8 cellular contexts compared by ENCODE assay signal in the genomic region with DNA sequence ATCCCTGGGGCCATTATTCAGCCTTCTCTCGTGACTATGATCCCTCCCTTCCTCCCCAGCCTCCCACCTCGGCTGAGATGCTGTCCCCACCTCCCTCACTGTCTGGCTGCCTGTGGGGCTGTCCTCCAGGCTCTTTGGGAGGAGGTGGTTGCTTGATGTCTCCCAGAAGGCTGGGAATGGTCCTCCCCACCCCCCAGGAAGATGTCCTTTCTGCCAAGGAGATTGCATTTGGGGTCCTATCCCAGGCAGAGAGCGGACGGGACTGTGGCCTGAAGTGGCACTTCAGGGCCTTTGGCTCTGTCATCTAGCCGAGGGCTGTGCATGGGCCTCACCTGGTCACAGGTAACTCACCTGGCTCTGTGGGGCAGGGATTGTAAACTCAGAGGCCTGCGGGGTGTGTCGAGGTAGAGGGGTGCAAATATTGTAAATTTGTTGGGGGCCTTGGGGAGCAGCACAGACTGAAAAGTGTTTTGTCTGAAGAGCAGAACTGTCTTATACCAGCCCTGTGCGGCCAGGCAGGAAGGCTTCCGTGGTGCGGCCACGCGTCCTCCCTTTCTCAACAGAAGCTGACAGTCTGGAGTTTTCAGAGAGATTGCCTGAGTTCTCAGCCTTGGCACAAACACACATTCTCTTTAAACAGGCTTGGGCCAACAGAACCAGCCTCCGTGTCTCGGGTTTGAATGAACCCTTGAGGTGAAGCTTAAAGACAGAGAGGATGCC.
DNase-seq lines count a peak whose midpoint lies in the region.

No MANE protein-coding gene starts in this region.

- peak overlapping the region; percentile 73 for H3K4me3 ChIP-seq in rectal smooth muscle tissue (ENCODE audit: low read length)

- H3K27ac ChIP-seq in rectal smooth muscle tissue (ENCODE audit: low read depth, low read length) = peak overlapping the region; percentile 96

- no peaks in the 10 kb centered on the region for H3K36me3 ChIP-seq in rectal smooth muscle tissue (ENCODE audit: control insufficient read depth, insufficient read depth, low read length)

- peak; percentile 49 for DNase-seq in ELR (ENCODE audit: low read depth)
- peak; percentile 21 for DNase-seq in RPMI8226
- peak; percentile 65 for DNase-seq in fibroblast of gingiva (ENCODE audit: low read depth)
- no peak for DNase-seq in NCI-H2081 (lab: John Stamatoyannopoulos, UW)
- no peak for DNase-seq in HUDEP-2 (lab: John Stamatoyannopoulos, UW; ENCODE audit: unreplicated experiment in 76 of 76)
- DNase-seq in NCI-H226 = no peak
- DNase-seq in ureter (ENCODE audit: low spot score) = no peak

- peak overlapping the region; percentile 69 for H3K9ac ChIP-seq in rectal smooth muscle tissue (ENCODE audit: low read length)

- H3K27me3 ChIP-seq in rectal smooth muscle tissue (ENCODE audit: control insufficient read depth, insufficient read depth, low read length) = no peaks in the 10 kb centered on the region

- peaks cover 36% of the 10 kb centered on the region for H3K4me1 ChIP-seq in rectal smooth muscle tissue (ENCODE audit: control insufficient read depth, insufficient read depth, low read length)

Comparison
In these comparisons a context has a peak if more than half of its experiments do, and no peak if none do; other contexts are left out.
1. DNase-seq: peak in ELR (single experiment), RPMI8226 (single experiment) and fibroblast of gingiva (single experiment); none in NCI-H2081 (0 of 2), HUDEP-2 (0 of 76), NCI-H226 (single experiment) and ureter (single experiment).